Comparison of ENCODE assay signal across 8 cellular contexts in genomic region chr2:201234167-201235139, GRCh38. TPM values are rescaled to one million over a fixed set of nuclear protein-coding genes. Genes with fewer than 3 reads are reported as not detected.
DNase-seq lines count a peak whose midpoint lies in the region; ATAC-seq and TF ChIP-seq lines count a peak whose summit lies in the region.

No MANE protein-coding gene starts in this region.

- H3K27me3 ChIP-seq in IMR-90 (ENCODE audit: control insufficient read depth, insufficient read depth, low read length), result no peaks in the 10 kb centered on the region

- no TSS peak for BruUV-seq in IMR-90 (replicated peaks; lab: Mats Ljungman, UMichigan)

- H3K27ac ChIP-seq in IMR-90 (ENCODE audit: insufficient read depth, low read length), result no peak overlapping the region

- peak overlapping the region; percentile 93 for H3K27ac Mint-ChIP-seq in activated CD4-positive, alpha-beta T cell treated with anti-CD3 and anti-CD28 coated beads for 36 hours
- peak overlapping the region; percentile 90 for H3K27ac Mint-ChIP-seq in dendritic cell treated with granulocyte-macrophage colony-stimulating factor and Interleukin-4, amounts not matched to agents 40 ng/mL and 50 ng/mL, for 4 days

- in situ Hi-C loops in IMR-90 (cut with MboI; ENCODE audit: low sequenced_read_pairs), result loop anchor here (25.0 kb wide), 1 partner anchor 378 kb away; a partner anchor contains a TSS

- H4K8ac ChIP-seq in IMR-90 (ENCODE audit: low read depth in 2 of 2, low read length in 2 of 2), result no peak overlapping the region

- H2BK20ac ChIP-seq in IMR-90 (ENCODE audit: low read depth, low read length), result no peak overlapping the region

- H4K91ac ChIP-seq in IMR-90 (ENCODE audit: insufficient read depth, low read depth, low read length), result no peak overlapping the region

- H3K27me3 Mint-ChIP-seq in activated CD4-positive, alpha-beta T cell treated with anti-CD3 and anti-CD28 coated beads for 36 hours, result no peaks in the 10 kb centered on the region
- H3K27me3 Mint-ChIP-seq in dendritic cell treated with granulocyte-macrophage colony-stimulating factor and Interleukin-4, amounts not matched to agents 40 ng/mL and 50 ng/mL, for 4 days, result no peaks in the 10 kb centered on the region

- TF ChIP-seq POLR2A in IMR-90 (IDR thresholded peaks at IDR 0.05; ENCODE audit: low read depth, low read length), result no peak

- H3K79me1 ChIP-seq in IMR-90 (ENCODE audit: low read depth in 1 of 2, low read length in 2 of 2), result no peaks in the 10 kb centered on the region

- peak; percentile 37 for DNase-seq in activated CD4-positive, alpha-beta T cell treated with anti-CD3 and anti-CD28 coated beads for 36 hours
- no peak for DNase-seq in activated CD4-positive, alpha-beta T cell treated with anti-CD3 and anti-CD28 coated beads for 4 hours
- DNase-seq in IMR-90 (peak; percentile 46), NCI-H2107 treated with DMSO at 0.1 percent for 48 hours (lab: John Stamatoyannopoulos, UW; ENCODE audit: unreplicated experiment) (no peak)
- peak; percentile 28 for DNase-seq in stimulated activated naive CD8-positive, alpha-beta T cell treated with anti-CD3 and anti-CD28 coated beads, Interleukin-15, Interleukin-2, amounts not matched to agents 100 U/mL and 50 U/mL, for 24 hours
- no peak for DNase-seq in activated CD4-positive, CD25-positive, alpha-beta regulatory T cell (lab: John Stamatoyannopoulos, UW)

- no peak for ATAC-seq in activated CD4-positive, alpha-beta T cell treated with anti-CD3 and anti-CD28 coated beads for 36 hours
- ATAC-seq in IMR-90 (ENCODE audit: low read depth) (0 out of 2 replicates have a peak, but pooled peaks have one; percentile 3), HG03095 (IDR thresholded peaks at IDR 0.05; ENCODE audit: unreplicated experiment) (no peak)
- no peak for ATAC-seq in stimulated activated naive CD8-positive, alpha-beta T cell treated with anti-CD3 and anti-CD28 coated beads, Interleukin-15, Interleukin-2, amounts not matched to agents 100 U/mL and 50 U/mL, for 24 hours

- no peak for TF ChIP-seq CTCF in IMR-90 (conservative IDR thresholded peaks at IDR 0.05; ENCODE audit: low read depth, low read length)

- no peaks in the 10 kb centered on the region for H3K9me3 ChIP-seq in IMR-90 (ENCODE audit: control insufficient read depth, insufficient read depth, low read length)

- H3K23ac ChIP-seq in IMR-90 (ENCODE audit: low read depth, low read length), result no peak overlapping the region

- H3K36me3 Mint-ChIP-seq in activated CD4-positive, alpha-beta T cell treated with anti-CD3 and anti-CD28 coated beads for 36 hours (ENCODE audit: low read depth), result peaks cover 24% of the 10 kb centered on the region
- H3K36me3 Mint-ChIP-seq in dendritic cell treated with granulocyte-macrophage colony-stimulating factor and Interleukin-4, amounts not matched to agents 40 ng/mL and 50 ng/mL, for 4 days (ENCODE audit: low read depth), result no peaks in the 10 kb centered on the region

- H3K14ac ChIP-seq in IMR-90 (replicated peaks; ENCODE audit: low read depth, low read length), result no peak overlapping the region

- TF ChIP-seq RAD21 in IMR-90 (IDR thresholded peaks at IDR 0.05; ENCODE audit: low read length), result no peak

- H4K20me1 ChIP-seq in IMR-90 (ENCODE audit: insufficient read depth, low read length), result no peaks in the 10 kb centered on the region

- no peaks in the 10 kb centered on the region for H3K9me1 ChIP-seq in IMR-90 (ENCODE audit: insufficient read depth, low read length)

- H4K5ac ChIP-seq in IMR-90 (ENCODE audit: low read depth, low read length), result no peak overlapping the region

- no peaks in the 10 kb centered on the region for H3K36me3 ChIP-seq in IMR-90 (ENCODE audit: control insufficient read depth, insufficient read depth, low read length)

- H3K4me3 Mint-ChIP-seq in activated CD4-positive, alpha-beta T cell treated with anti-CD3 and anti-CD28 coated beads for 36 hours, result peak overlapping the region; percentile 92
- peak overlapping the region; percentile 80 for H3K4me3 Mint-ChIP-seq in dendritic cell treated with granulocyte-macrophage colony-stimulating factor and Interleukin-4, amounts not matched to agents 40 ng/mL and 50 ng/mL, for 4 days

- no peak overlapping the region for H3K4me3 ChIP-seq in IMR-90 (ENCODE audit: insufficient read depth, low read depth, low read length)

- CTCF ChIA-PET in activated CD4-positive, alpha-beta T cell treated with anti-CD3 and anti-CD28 coated beads for 36 hours (lab: Charles Lee), result interaction anchor here (0.6 to 4.4 kb wide), 19 partner anchors 18 to 271 kb away, joined by 3 to 99 read pairs (median 6); partner anchors contain the start of genes CASP10, CASP8, CFLAR and ORC2
- CTCF ChIA-PET in IMR-90 (lab: Yijun Ruan, JAX), result no interaction called here

- H3K56ac ChIP-seq in IMR-90 (ENCODE audit: extremely low read depth, insufficient read depth, low read length), result no peak overlapping the region

- no peak overlapping the region for H3K9ac ChIP-seq in IMR-90 (ENCODE audit: low read depth, low read length)

- intact Hi-C loops in activated CD4-positive, alpha-beta T cell treated with anti-CD3 and anti-CD28 coated beads for 36 hours (cut with DNase I, micrococcal nuclease), result loop anchor here (5.0 to 10.0 kb wide), 4 partner anchors 38 to 943 kb away; partner anchors contain the start of gene TMEM237 (in 1 of the 2)
- intact Hi-C loops in IMR-90 (cut with micrococcal nuclease), result loop anchor here (5.0 to 10.0 kb wide), 2 partner anchors 218 to 470 kb away; partner anchors contain the start of genes STRADB and TRAK2
- intact Hi-C loops in dendritic cell treated with granulocyte-macrophage colony-stimulating factor and Interleukin-4, amounts not matched to agents 40 ng/mL and 50 ng/mL, for 4 days (cut with micrococcal nuclease), result loop anchor here (5.0 to 10.0 kb wide), 4 partner anchors 43 to 940 kb away; partner anchors contain the start of genes HYCC2 and NDUFB3

- H3K4me1 ChIP-seq in IMR-90 (ENCODE audit: control insufficient read depth, insufficient read depth, low read length), result peaks cover 8% of the 10 kb centered on the region

- no peak overlapping the region for H3K18ac ChIP-seq in IMR-90 (ENCODE audit: low read depth, low read length)

- H2AFZ ChIP-seq in IMR-90 (replicated peaks; ENCODE audit: low read length, poor library complexity), result no peak overlapping the region

- peaks cover 49% of the 10 kb centered on the region for H3K4me1 Mint-ChIP-seq in activated CD4-positive, alpha-beta T cell treated with anti-CD3 and anti-CD28 coated beads for 36 hours
- H3K4me1 Mint-ChIP-seq in dendritic cell treated with granulocyte-macrophage colony-stimulating factor and Interleukin-4, amounts not matched to agents 40 ng/mL and 50 ng/mL, for 4 days (ENCODE audit: low read depth), result peaks cover 41% of the 10 kb centered on the region

- POLR2A ChIA-PET in activated CD4-positive, alpha-beta T cell treated with anti-CD3 and anti-CD28 coated beads for 36 hours (lab: Charles Lee), result interaction anchor here (0.6 to 2.5 kb wide), 9 partner anchors 28 to 523 kb away, joined by 3 to 17 read pairs (median 4); partner anchors contain the start of genes CASP10, NIF3L1 and PPIL3
- POLR2A ChIA-PET in IMR-90 (lab: Charles Lee; ENCODE audit: unreplicated experiment), result no interaction called here

- H2BK5ac ChIP-seq in IMR-90 (ENCODE audit: low read depth, low read length, poor library complexity, severe bottlenecking), result no peak overlapping the region

- H3K4ac ChIP-seq in IMR-90 (ENCODE audit: low read depth, low read length), result no peak overlapping the region

- H2BK15ac ChIP-seq in IMR-90 (ENCODE audit: low read depth, low read length), result no peak overlapping the region

- 96% methylated on average over 4 of the region's 15 CpGs; no CpG with 5 or more reads in 1 of the 2 experiments for WGBS in IMR-90 (ENCODE audit: extremely low coverage in 2 of 2, insufficient read length in 1 of 2), 2 experiments

- dilution Hi-C loops in IMR-90 (cut with HindIII; ENCODE audit: low sequenced_read_pairs, unreplicated experiment), result no loop called here

- H2BK120ac ChIP-seq in IMR-90 (ENCODE audit: low read depth, low read length), result no peak overlapping the region

- H3K9me3 Mint-ChIP-seq in activated CD4-positive, alpha-beta T cell treated with anti-CD3 and anti-CD28 coated beads for 36 hours (ENCODE audit: low read depth), result no peaks in the 10 kb centered on the region
- no peaks in the 10 kb centered on the region for H3K9me3 Mint-ChIP-seq in dendritic cell treated with granulocyte-macrophage colony-stimulating factor and Interleukin-4, amounts not matched to agents 40 ng/mL and 50 ng/mL, for 4 days

- H2AK5ac ChIP-seq in IMR-90 (ENCODE audit: low read depth, low read length), result no peak overlapping the region

- peak overlapping the region; percentile 0 for H2AK9ac ChIP-seq in IMR-90 (replicated peaks; ENCODE audit: low read depth, low read length, poor library complexity)

- no peak overlapping the region for H3K4me2 ChIP-seq in IMR-90 (ENCODE audit: low read depth, low read length)

TF ChIP-seq in IMR-90, 13 proteins besides CTCF, POLR2A, EP300 and RAD21:
- no peak for TF ChIP-seq RCOR1 (IDR thresholded peaks at IDR 0.05; ENCODE audit: insufficient replicate concordance, low read length)
- TF ChIP-seq MAZ (IDR thresholded peaks at IDR 0.05; ENCODE audit: borderline replicate concordance, low read depth, low read length), result no peak
- no peak for TF ChIP-seq SMC3 (IDR thresholded peaks at IDR 0.05; ENCODE audit: low read depth, low read length)
- no peak for TF ChIP-seq ELK1 (IDR thresholded peaks at IDR 0.05; ENCODE audit: borderline replicate concordance, low read depth, low read length)
- TF ChIP-seq NFE2L2 (IDR thresholded peaks at IDR 0.05; ENCODE audit: low read depth, low read length), result no peak

RNA-seq across cellular contexts. Expression of gene CASP8, which starts 25.9 kb away (rescaled TPM):
- total RNA-seq in activated CD4-positive, alpha-beta T cell treated with anti-CD3 and anti-CD28 coated beads for 36 hours, result 10 to 100 TPM; 45.1 to 49.1 TPM
- total RNA-seq in IMR-90 (2012; rRNA removed), result 17.0 and 18.6 TPM in 2 replicates
- 11.1 and 13.1 TPM in 2 replicates for polyA plus RNA-seq in IMR-90 (2012; rRNA removed)
- polyA plus RNA-seq in IMR-90 (2012; cell fraction: cytosol; rRNA removed), result 4.5 and 5.1 TPM in 2 replicates
- 6.7 and 32.3 TPM in 2 replicates for polyA plus RNA-seq in IMR-90 (2012; cell fraction: nucleus; rRNA removed; ENCODE audit: low replicate concordance)

RNA-seq across cellular contexts. Expression of gene CASP10, which starts 51.5 kb away (rescaled TPM):
- total RNA-seq in activated CD4-positive, alpha-beta T cell treated with anti-CD3 and anti-CD28 coated beads for 36 hours, result 10 to 100 TPM; 12.2 to 16.8 TPM
- total RNA-seq in IMR-90 (2012; rRNA removed), result 0.28 and 0.90 TPM in 2 replicates
- polyA plus RNA-seq in IMR-90 (2012; rRNA removed), result 0.12 and 0.13 TPM in 2 replicates
- polyA plus RNA-seq in IMR-90 (2012; cell fraction: cytosol; rRNA removed), result 0.11 TPM in 1 of 2 replicates, not detected in the other
- polyA plus RNA-seq in IMR-90 (2012; cell fraction: nucleus; rRNA removed; ENCODE audit: low replicate concordance), result 0.24 and 0.32 TPM in 2 replicates

Comparison
In these comparisons a context has a peak if more than half of its experiments do, and no peak if none do; other contexts are left out.
1. DNase-seq: peak in activated CD4-positive, alpha-beta T cell treated with anti-CD3 and anti-CD28 coated beads for 36 hours (single experiment), IMR-90 (single experiment) and stimulated activated naive CD8-positive, alpha-beta T cell treated with anti-CD3 and anti-CD28 coated beads, Interleukin-15, Interleukin-2, amounts not matched to agents 100 U/mL and 50 U/mL, for 24 hours (single experiment); none in activated CD4-positive, alpha-beta T cell treated with anti-CD3 and anti-CD28 coated beads for 4 hours (0 of 2), activated CD4-positive, CD25-positive, alpha-beta regulatory T cell (0 of 4) and NCI-H2107 treated with DMSO at 0.1 percent for 48 hours (single experiment).